Comparison of ENCODE assay signal across 8 cellular contexts in genomic region chr19:35641515-35642151, GRCh38. TPM values are rescaled to one million over a fixed set of nuclear protein-coding genes. Genes with fewer than 3 reads are reported as not detected.
DNase-seq lines count a peak whose midpoint lies in the region; ATAC-seq and TF ChIP-seq lines count a peak whose summit lies in the region.

Gene ETV2 (plus strand): TSS chr19:35641745. CDS start chr19:35642461, 716 bp downstream.

- no peak within 1 kb of the TSS for H2BK5ac ChIP-seq in H9 (ENCODE audit: insufficient read length, low read length)

- peaks cover 20% of the 10 kb centered on the region for H3K27me3 Mint-ChIP-seq in H9 (ENCODE audit: low read depth)
- peaks cover 26% of the 10 kb centered on the region for H3K27me3 Mint-ChIP-seq in endothelial cell (ENCODE audit: unreplicated experiment)

- peaks cover 10% of the 10 kb centered on the region; the same call in 1 of the 2 replicates for H3K4me1 ChIP-seq in H9 (ENCODE audit: insufficient read depth, low read length)

- H3K4me3 Mint-ChIP-seq in H9 (peak within 1 kb of the TSS; percentile 66 to 91), endothelial cell (ENCODE audit: unreplicated experiment) (peak within 1 kb of the TSS; percentile 89)

- H3K56ac ChIP-seq in H9 (ENCODE audit: insufficient read length, low read depth, low read length) = no peak within 1 kb of the TSS

- no peak within 1 kb of the TSS for H2AK5ac ChIP-seq in H9 (ENCODE audit: insufficient read length, low read length)

- peaks cover 4 to 15% (median 13%) of the 10 kb centered on the region in 3 experiments; a peak in 6 of 7 replicates for H3K36me3 Mint-ChIP-seq in H9 (ENCODE audit: insufficient read depth in 1 of 3, low read depth in 3 of 3)
- peaks cover 7% of the 10 kb centered on the region for H3K36me3 Mint-ChIP-seq in endothelial cell (ENCODE audit: low read depth, unreplicated experiment)

- no CpG with 5 or more reads among the region's 28 CpGs for WGBS in H9 (ENCODE audit: extremely low coverage, insufficient read length, low lambda C conversion rate)

- H3K4ac ChIP-seq in H9 (ENCODE audit: low read depth, low read length) = peak within 1 kb of the TSS; percentile 18; the same call in 1 of the 2 replicates

- no peaks in the 10 kb centered on the region for H4K20me1 ChIP-seq in H9 (ENCODE audit: control insufficient read depth, insufficient read depth, insufficient read length)

- no peak within 1 kb of the TSS for H2BK12ac ChIP-seq in H9 (ENCODE audit: insufficient read length, low read depth, low read length)

- no peak within 1 kb of the TSS for H3T11ph ChIP-seq in H9 (ENCODE audit: low read length)

- no peaks in the 10 kb centered on the region for H3K9me3 ChIP-seq in H9 (ENCODE audit: control insufficient read depth, low read depth, low read length)

- H3K27ac Mint-ChIP-seq in H9 (peak within 1 kb of the TSS in 2 of 3 experiments; percentile 22 to 86; a peak in 3 of 7 replicates), endothelial cell (ENCODE audit: unreplicated experiment) (peak within 1 kb of the TSS; percentile 52)

- no peak within 1 kb of the TSS for H2AFZ ChIP-seq in H9 (ENCODE audit: low read length)

- H3K79me1 ChIP-seq in H9 (ENCODE audit: insufficient read depth, low read depth, low read length, poor library complexity, severe bottlenecking) = no peaks in the 10 kb centered on the region

- TF ChIP-seq CTCF in H9 (conservative IDR thresholded peaks at IDR 0.05) = no peak
- no peak for TF ChIP-seq CTCF in WI38 (IDR thresholded peaks at IDR 0.05; ENCODE audit: low read depth, low read length)
- no peak for TF ChIP-seq CTCF in endothelial cell (IDR thresholded peaks at IDR 0.05; ENCODE audit: unreplicated experiment)

- H3K27ac ChIP-seq in H9 (ENCODE audit: insufficient read length, low read depth, low read length) = no peak within 1 kb of the TSS

- no peaks in the 10 kb centered on the region; the same call in 1 of the 2 replicates for H3K27me3 ChIP-seq in H9 (ENCODE audit: insufficient read depth, low read length)

- no peak within 1 kb of the TSS for H2BK120ac ChIP-seq in H9 (ENCODE audit: low read depth, low read length, poor library complexity, severe bottlenecking)

- peaks cover 15% of the 10 kb centered on the region for H3K23me2 ChIP-seq in H9 (ENCODE audit: insufficient read length, low read depth, low read length, poor library complexity, severe bottlenecking)

- H3K4me2 ChIP-seq in H9 (ENCODE audit: insufficient read depth, insufficient read length, low read length) = peak within 1 kb of the TSS; percentile 22

- peak within 1 kb of the TSS; percentile 46 for H3K18ac ChIP-seq in H9 (ENCODE audit: insufficient read length, low read depth, low read length)

- H4K5ac ChIP-seq in H9 (ENCODE audit: insufficient read length, low read depth, low read length) = no peak within 1 kb of the TSS

- no peak within 1 kb of the TSS for H3K23ac ChIP-seq in H9 (ENCODE audit: insufficient read length, low read depth, low read length)

- ATAC-seq in GM18502 (IDR thresholded peaks at IDR 0.05; ENCODE audit: poor library complexity, unreplicated experiment) = no peak

- peak within 1 kb of the TSS; percentile 78 for H2BK20ac ChIP-seq in H9 (ENCODE audit: low read depth, low read length, poor library complexity, severe bottlenecking)

- 0 out of 2 replicates have a peak within 1 kb of the TSS, but pooled peaks have one; percentile 6 for H3K4me3 ChIP-seq in WI38 (ENCODE audit: low read depth, low read length)

- H3K4me1 Mint-ChIP-seq in H9 = peaks cover 34 to 42% of the 10 kb centered on the region in 2 experiments
- H3K4me1 Mint-ChIP-seq in endothelial cell (ENCODE audit: unreplicated experiment) = peaks cover 17% of the 10 kb centered on the region

- H3K14ac ChIP-seq in H9 (ENCODE audit: insufficient read depth, low read length) = no peak within 1 kb of the TSS

- H2BK15ac ChIP-seq in H9 (ENCODE audit: low read depth, low read length) = no peak within 1 kb of the TSS

- H4K91ac ChIP-seq in H9 (ENCODE audit: insufficient read length, low read depth, low read length) = no peak within 1 kb of the TSS

- no peaks in the 10 kb centered on the region; a peak in 1 of 5 replicates for H3K9me3 Mint-ChIP-seq in H9
- H3K9me3 Mint-ChIP-seq in endothelial cell (ENCODE audit: unreplicated experiment) = no peaks in the 10 kb centered on the region

- H4K8ac ChIP-seq in H9 (replicated peaks; ENCODE audit: insufficient read length, low read depth, low read length) = no peak within 1 kb of the TSS

- no peak within 1 kb of the TSS for H3K9ac ChIP-seq in H9 (ENCODE audit: extremely low read depth, insufficient read length, low read length)

- DNase-seq in H9 (peak; percentile 89), endothelial cell (ENCODE audit: low spot score) (peak; percentile 68), LoVo (ENCODE audit: low spot score) (no peak), NCI-H146 treated with DMSO at 0.1 percent for 48 hours (lab: John Stamatoyannopoulos, UW; ENCODE audit: unreplicated experiment) (no peak), NCI-H1436 (lab: John Stamatoyannopoulos, UW) (no peak)
- DNase-seq in stimulated activated CD8-positive, alpha-beta memory T cell treated with anti-CD3 and anti-CD28 coated beads, Interleukin-12 subunit alpha, Interleukin-12 subunit beta, amount 100 ng/mL, for 4 hours (ENCODE audit: low read depth) = peak; percentile 36

- no peaks in the 10 kb centered on the region for H3K79me2 ChIP-seq in H9 (ENCODE audit: insufficient read depth, low read length)

RNA-seq across cellular contexts. Expression of gene ETV2, which starts in this region (rescaled TPM):
- 1.5 and 1.9 TPM in 2 replicates for total RNA-seq in H9 (2021)
- 1,894 TPM for total RNA-seq in endothelial cell (ENCODE audit: unreplicated experiment)

Comparison
In these comparisons a context has a peak if more than half of its experiments do, and no peak if none do; other contexts are left out.
1. RNA of gene ETV2 (total RNA-seq): 1,894 TPM in endothelial cell (single experiment); 1.5 to 1.9 TPM in H9; every median in the first group is over 100 times any median in the second.
2. DNase-seq: peak in H9 (single experiment), endothelial cell (single experiment) and stimulated activated CD8-positive, alpha-beta memory T cell treated with anti-CD3 and anti-CD28 coated beads, Interleukin-12 subunit alpha, Interleukin-12 subunit beta, amount 100 ng/mL, for 4 hours (single experiment); none in LoVo (single experiment), NCI-H146 treated with DMSO at 0.1 percent for 48 hours (single experiment) and NCI-H1436 (single experiment).